ENCODE assay signal across 12 cellular contexts in genomic region chr6:5663256-5663655, GRCh38.
"Had no signal": no experiment of that assay in that cellular context is flagged by ENCODE, and none has a peak within 500 bp of the region (broad histone marks: within the 10 kb centered on the region; RNA-seq: fewer than 3 reads in every experiment).

No MANE protein-coding gene starts in this region.

- H3K4me3 Mint-ChIP-seq: activated CD4-positive, alpha-beta memory T cell treated with anti-CD3 and anti-CD28 coated beads, Interleukin-2, amount 10 ng/mL, durations not matched to agents 7 days and 5 days; activated T-cell treated with anti-CD3 and anti-CD28 coated beads, Interleukin-2, amount 50 U/mL, for 72 hours; mesothelial cell of epicardium had no signal

- H3K27ac Mint-ChIP-seq: activated CD4-positive, alpha-beta memory T cell treated with anti-CD3 and anti-CD28 coated beads, Interleukin-2, amount 10 ng/mL, durations not matched to agents 7 days and 5 days; activated T-cell treated with anti-CD3 and anti-CD28 coated beads, Interleukin-2, amount 50 U/mL, for 72 hours; mesothelial cell of epicardium had no signal

- H3K36me3 ChIP-seq: ascending aorta, esophagus squamous epithelium, neutrophil, transverse colon had no signal

- H2AFZ ChIP-seq: hepatocyte had no signal

- H3K9me3 ChIP-seq: ascending aorta, esophagus squamous epithelium, neutrophil, transverse colon had no signal

- H3K4me2 ChIP-seq: hepatocyte had no signal

- ATAC-seq: activated CD4-positive, CD25-positive, alpha-beta regulatory T cell treated with anti-CD3 and anti-CD28 coated beads, Interleukin-2, amount 50 U/mL, for 24 hours; activated T-cell treated with anti-CD3 and anti-CD28 coated beads, Interleukin-2, amount 50 U/mL, for 72 hours had no signal

- H3K36me3 Mint-ChIP-seq: mesothelial cell of epicardium had no signal

- H3K4me1 ChIP-seq: ascending aorta, esophagus squamous epithelium had no signal

- H3K4me3 ChIP-seq: ascending aorta, esophagus squamous epithelium, hepatocyte, transverse colon had no signal

- H3K27me3 ChIP-seq: ascending aorta, esophagus squamous epithelium, hepatocyte, neutrophil, transverse colon had no signal

- H3K9me3 Mint-ChIP-seq: activated CD4-positive, alpha-beta memory T cell treated with anti-CD3 and anti-CD28 coated beads, Interleukin-2, amount 10 ng/mL, durations not matched to agents 7 days and 5 days had no signal

- H3K27me3 Mint-ChIP-seq: activated CD4-positive, alpha-beta memory T cell treated with anti-CD3 and anti-CD28 coated beads, Interleukin-2, amount 10 ng/mL, durations not matched to agents 7 days and 5 days had no signal

- H3K27ac ChIP-seq: ascending aorta, esophagus squamous epithelium, hepatocyte, neutrophil, transverse colon had no signal

- DNase-seq: activated CD4-positive, alpha-beta memory T cell treated with anti-CD3 and anti-CD28 coated beads, Interleukin-2, amount 10 ng/mL, durations not matched to agents 7 days and 5 days; activated naive CD4-positive, alpha-beta T cell; activated T-cell treated with anti-CD3 and anti-CD28 coated beads, Interleukin-2, amount 50 U/mL, for 72 hours; esophagus squamous epithelium; small intestine; T-helper 2 cell; transverse colon had no signal

- H3K79me2 ChIP-seq: hepatocyte had no signal
